Comparison of ENCODE assay signal across 27 cellular contexts in the genomic region with DNA sequence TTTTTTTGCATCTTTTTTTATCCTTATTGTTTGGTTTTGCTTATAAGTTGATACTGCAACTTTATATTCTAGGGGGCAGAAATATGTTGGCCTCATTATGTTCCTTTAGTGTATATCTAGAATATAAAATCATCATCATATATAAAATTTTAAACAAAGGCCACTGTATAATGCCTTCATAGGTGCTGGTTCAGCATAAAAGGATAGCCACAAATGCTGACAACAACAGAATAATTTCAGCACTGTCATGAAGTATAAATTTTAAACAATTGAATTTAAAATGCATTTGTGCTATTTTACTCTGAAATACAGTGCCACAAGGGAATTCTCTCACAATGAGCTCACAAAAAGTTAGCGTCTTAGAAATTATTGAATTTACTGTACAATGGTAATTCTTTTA.
"Had no signal": no experiment of that assay in that cellular context is flagged by ENCODE, and none has a peak within 500 bp of the region (broad histone marks: within the 10 kb centered on the region; RNA-seq: fewer than 3 reads in every experiment).

No MANE protein-coding gene starts in this region.

- DNase-seq: stimulated activated CD4-positive, alpha-beta T cell treated with anti-CD3 and anti-CD28 coated beads, Interleukin-2, amount 100 ng/mL, for 48 hours; stimulated activated CD4-positive, alpha-beta T cell treated with anti-CD3 and anti-CD28 coated beads, Interleukin-4, amount 100 ng/mL, for 1 hour; stimulated activated CD4-positive, alpha-beta T cell treated with anti-CD3 and anti-CD28 coated beads, Interleukin-4, amount 100 ng/mL, for 24 hours; stimulated activated CD4-positive, alpha-beta T cell treated with anti-CD3 and anti-CD28 coated beads, Interleukin-4, amount 100 ng/mL, for 4 hours; stimulated activated CD8-positive, alpha-beta memory T cell treated with anti-CD3 and anti-CD28 coated beads, Interleukin-4, amount 100 ng/mL, for 48 hours; stimulated activated naive B cell treated with anti-CD40 and anti-IgM and Interleukin-4, amounts not matched to agents 10 μg/mL and 1 μg/mL and 100 μg/mL, for 72 hours; stimulated activated naive CD4-positive, alpha-beta T cell; stimulated activated naive CD4-positive, alpha-beta T cell treated with Interleukin-2 at 50 U/mL for 16 hours; stimulated activated naive CD8-positive, alpha-beta T cell treated with anti-CD3 and anti-CD28 coated beads, Interleukin-15, amount 100 ng/mL, for 72 hours; stimulated activated naive CD8-positive, alpha-beta T cell treated with anti-CD3 and anti-CD28 coated beads, Interleukin-15, Interleukin-2, amounts not matched to agents 100 U/mL and 50 U/mL, for 24 hours; stomach; substantia nigra; testis; thyroid gland; tibial artery; transverse colon; trophoblast cell; upper lobe of left lung; upper lobe of right lung; uterus had no signal

- H3K4me1 ChIP-seq: stomach, suprapubic skin, testis, thyroid gland, tibial artery, tibial nerve, transverse colon, upper lobe of left lung, upper lobe of right lung, uterus, vagina had no signal

- H3K27me3 ChIP-seq: stomach, suprapubic skin, testis, thyroid gland, tibial artery, tibial nerve, transverse colon, upper lobe of left lung, upper lobe of right lung, uterus, vagina had no signal

- H3K4me3 ChIP-seq: stomach, suprapubic skin, testis, thoracic aorta, thyroid gland, tibial artery, tibial nerve, transverse colon, upper lobe of left lung, upper lobe of right lung, uterus, vagina had no signal

- ATAC-seq: stimulated activated effector memory CD8-positive, alpha-beta T cell treated with anti-CD3 and anti-CD28 coated beads, Interleukin-12 subunit alpha, Interleukin-12 subunit beta, amount 100 ng/mL, for 72 hours; stimulated activated memory B cell treated with anti-CD40 and anti-IgM and Interleukin-4, amounts not matched to agents 10 μg/mL and 1 μg/mL and 100 μg/mL, for 72 hours; stimulated activated naive B cell treated with anti-CD40 and anti-IgM and Interleukin-4, amounts not matched to agents 10 μg/mL and 1 μg/mL and 100 μg/mL, for 72 hours; stimulated activated naive CD8-positive, alpha-beta T cell treated with anti-CD3 and anti-CD28 coated beads, Interleukin-15, amount 100 ng/mL, for 72 hours; stimulated activated naive CD8-positive, alpha-beta T cell treated with anti-CD3 and anti-CD28 coated beads, Interleukin-15, Interleukin-2, amounts not matched to agents 100 U/mL and 50 U/mL, for 24 hours; upper lobe of right lung had no signal

- H3K36me3 ChIP-seq: stomach, suprapubic skin, thoracic aorta, thyroid gland, tibial artery, tibial nerve, transverse colon, upper lobe of left lung, upper lobe of right lung, uterus, vagina had no signal

- H3K9me3 ChIP-seq: testis, thoracic aorta, thyroid gland, tibial artery, transverse colon, upper lobe of left lung, upper lobe of right lung, vagina had no signal

- FAIRE-seq: urothelium cell line had no signal

- H3K27ac ChIP-seq: stomach, suprapubic skin, testis, thoracic aorta, thyroid gland, tibial artery, tibial nerve, transverse colon, upper lobe of left lung, upper lobe of right lung, uterus, vagina had no signal
